Comparison of ENCODE assay signal across 1 cellular context in genomic region chr4:7949759-7950158, GRCh38.
TF ChIP-seq lines count a peak whose summit lies in the region.

No MANE protein-coding gene starts in this region.

TF ChIP-seq in SK-N-SH, 30 proteins besides CTCF, POLR2A, EP300 and RAD21:
- TF ChIP-seq RCOR1 (IDR thresholded peaks at IDR 0.05; ENCODE audit: low read length) (no peak), PBX3 (IDR thresholded peaks at IDR 0.05) (no peak), REST (IDR thresholded peaks at IDR 0.05; ENCODE audit: low read depth, low read length) (no peak), FOXM1 (IDR thresholded peaks at IDR 0.05; ENCODE audit: low read depth) (no peak), GABPA (IDR thresholded peaks at IDR 0.05; ENCODE audit: low read depth) (no peak), NRF1 (IDR thresholded peaks at IDR 0.05; ENCODE audit: low read depth, low read length) (no peak), RXRA (IDR thresholded peaks at IDR 0.05; ENCODE audit: borderline replicate concordance, low read depth) (no peak)
TF ChIP-seq in SK-N-SH: peak in this region for 0.
